Comparison of ENCODE assay signal across 9 cellular contexts in the genomic region with DNA sequence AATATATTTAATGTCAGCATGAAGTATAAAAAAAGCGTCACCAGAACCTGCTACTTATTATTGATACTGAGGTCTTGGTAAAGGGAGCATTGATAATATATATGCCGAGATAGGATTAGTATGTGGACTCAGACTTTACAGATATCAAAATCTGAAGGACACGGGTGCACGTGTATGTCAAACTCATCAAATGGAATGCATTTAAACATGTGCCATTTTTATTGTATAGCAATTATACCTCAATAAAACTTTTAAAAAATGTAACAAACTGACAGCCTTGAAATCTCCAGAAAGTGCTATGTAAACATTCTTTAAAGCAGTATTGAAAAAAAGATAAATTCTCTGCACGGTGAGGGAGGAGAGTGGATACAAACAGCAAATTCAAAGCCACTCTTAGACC.
DNase-seq lines count a peak whose midpoint lies in the region; ATAC-seq and TF ChIP-seq lines count a peak whose summit lies in the region.
"Had no signal": no experiment of that assay in that cellular context is flagged by ENCODE, and none has a peak within 500 bp of the region (broad histone marks: within the 10 kb centered on the region; RNA-seq: fewer than 3 reads in every experiment).

No MANE protein-coding gene starts in this region.

- no peak overlapping the region for H4K8ac ChIP-seq in trophoblast cell (ENCODE audit: low read depth, low read length)

- WGBS in esophagus squamous epithelium, 2 donors = 19 to 20% methylated on average over 5 of the region's 5 CpGs
- WGBS in trophoblast cell (ENCODE audit: extremely low coverage, insufficient coverage, insufficient read length) = no CpG with 5 or more reads among the region's 5 CpGs

- H2AK5ac ChIP-seq in trophoblast cell (ENCODE audit: low read length) = no peak overlapping the region

- no peak for DNase-seq in Panc1 (ENCODE audit: low read depth, low spot score)
- DNase-seq in esophagus squamous epithelium (lab: John Stamatoyannopoulos, UW) = no peak
- no peak for DNase-seq in trophoblast cell
- DNase-seq in left colon = no peak
- no peak for DNase-seq in NAMALWA (ENCODE audit: low spot score)
- DNase-seq: SIG-M5 had no signal

- no peak overlapping the region for H3K14ac ChIP-seq in trophoblast cell (ENCODE audit: low read length)

- H2BK5ac ChIP-seq in trophoblast cell (ENCODE audit: low read depth, low read length, poor library complexity) = no peak overlapping the region

- H3K4me2 ChIP-seq in DOHH2 (ENCODE audit: low read length) = peak overlapping the region; percentile 69
- peak overlapping the region; percentile 63 for H3K4me2 ChIP-seq in trophoblast cell (ENCODE audit: low read length)

- BruUV-seq in Panc1 (replicated peaks; lab: Mats Ljungman, UMichigan) = no TSS peak

- H3K4me1 ChIP-seq in DOHH2 (ENCODE audit: control insufficient read depth, low read length) = peaks cover 14% of the 10 kb centered on the region
- H3K4me1 ChIP-seq in Panc1 (ENCODE audit: control insufficient read depth, insufficient read depth, low read length) = peaks cover 11% of the 10 kb centered on the region; the same call in 1 of the 2 replicates
- H3K4me1 ChIP-seq in esophagus squamous epithelium = peaks cover 4 to 18% (median 5%) of the 10 kb centered on the region in 3 donors
- H3K4me1 ChIP-seq in trophoblast cell (ENCODE audit: control insufficient read depth in 1 of 2, insufficient read depth in 2 of 2, low read length in 2 of 2) = peaks cover 0 to 5% of the 10 kb centered on the region in 2 experiments

- H3K36me3 ChIP-seq in DOHH2 (ENCODE audit: control insufficient read depth, low read length) = peaks cover 8% of the 10 kb centered on the region
- no peaks in the 10 kb centered on the region; the same call in 1 of the 2 replicates for H3K36me3 ChIP-seq in Panc1 (ENCODE audit: control insufficient read depth, insufficient read depth, low read length)
- no peaks in the 10 kb centered on the region for H3K36me3 ChIP-seq in esophagus squamous epithelium
- H3K36me3 ChIP-seq in trophoblast cell (ENCODE audit: control insufficient read depth in 1 of 2, insufficient read depth in 2 of 2, low read length in 2 of 2) = no peaks in the 10 kb centered on the region

- peak overlapping the region; percentile 94 for H3K9ac ChIP-seq in trophoblast cell (ENCODE audit: low read length)

- H4K91ac ChIP-seq in trophoblast cell (ENCODE audit: low read depth, low read length) = no peak overlapping the region

- no peak overlapping the region for H3K18ac ChIP-seq in trophoblast cell (ENCODE audit: low read length)

- ATAC-seq in Panc1 (no peak), left colon (no peak), HG03520 (IDR thresholded peaks at IDR 0.05; ENCODE audit: unreplicated experiment) (no peak), GM19463 (IDR thresholded peaks at IDR 0.05; ENCODE audit: unreplicated experiment) (no peak)

- H3F3A ChIP-seq in DOHH2 (ENCODE audit: control insufficient read depth, insufficient read depth) = peaks cover 6% of the 10 kb centered on the region

- no peak overlapping the region for H3K23ac ChIP-seq in trophoblast cell (ENCODE audit: low read length)

- intact Hi-C loops in Panc1 (cut with micrococcal nuclease; ENCODE audit: unreplicated experiment) = no loop called here
- intact Hi-C loops in esophagus squamous epithelium (cut with DNase I) = no loop called here
- intact Hi-C loops in left colon (cut with DNase I, micrococcal nuclease) = no loop called here

- H3K27ac ChIP-seq in DOHH2 (ENCODE audit: low read depth, low read length) = peak overlapping the region; percentile 93
- peak overlapping the region; percentile 73 for H3K27ac ChIP-seq in Panc1 (ENCODE audit: low read length)
- peak overlapping the region in 2 of 4 donors; percentile 91 to 95 for H3K27ac ChIP-seq in esophagus squamous epithelium
- H3K27ac ChIP-seq in trophoblast cell (ENCODE audit: low read depth, low read length) = no peak overlapping the region

- H2BK120ac ChIP-seq in trophoblast cell (ENCODE audit: insufficient read depth, low read length, poor library complexity) = no peak overlapping the region

- in situ Hi-C loops in Panc1 (cut with HindIII; ENCODE audit: low pct_unique_long_range_greater_than_20kb, low sequenced_read_pairs) = no loop called here

- H3K79me2 ChIP-seq in DOHH2 (ENCODE audit: control insufficient read depth, low read length) = peaks cover 58% of the 10 kb centered on the region
- H3K79me2 ChIP-seq in trophoblast cell (ENCODE audit: control insufficient read depth, insufficient read depth, low read length, poor library complexity) = peaks cover 8% of the 10 kb centered on the region

- H3K4me3 ChIP-seq in DOHH2 (ENCODE audit: low read length) (peak overlapping the region; percentile 93), Panc1 (ENCODE audit: low read depth in 2 of 2, low read length in 2 of 2) (peak overlapping the region; percentile 82), esophagus squamous epithelium (peak overlapping the region; percentile 68 to 95 (median 77)), trophoblast cell (ENCODE audit: low read depth, low read length) (peak overlapping the region; percentile 98)

- TF ChIP-seq CTCF in DOHH2 (IDR thresholded peaks at IDR 0.05; ENCODE audit: low read depth, low read length, poor library complexity, severe bottlenecking) (no peak), Panc1 (IDR thresholded peaks at IDR 0.05) (no peak), esophagus squamous epithelium (IDR thresholded peaks at IDR 0.05) (no peak)

- H3K9me3 ChIP-seq in DOHH2 (ENCODE audit: control insufficient read depth, insufficient read depth, low read length) (no peaks in the 10 kb centered on the region), Panc1 (ENCODE audit: control insufficient read depth, insufficient read depth, low read depth, low read length) (no peaks in the 10 kb centered on the region), esophagus squamous epithelium (no peaks in the 10 kb centered on the region), trophoblast cell (ENCODE audit: insufficient read depth, low read depth, low read length) (no peaks in the 10 kb centered on the region)

- no peaks in the 10 kb centered on the region for H3K9me2 ChIP-seq in DOHH2 (replicated peaks; ENCODE audit: control insufficient read depth, low read length)

- no peaks in the 10 kb centered on the region for H4K20me1 ChIP-seq in DOHH2 (ENCODE audit: control insufficient read depth, insufficient read depth, low read depth, low read length)

- no peak overlapping the region for H2BK12ac ChIP-seq in trophoblast cell (ENCODE audit: low read length)

- no peak for TF ChIP-seq POLR2A in esophagus squamous epithelium (IDR thresholded peaks at IDR 0.05)

- CTCF ChIA-PET in Panc1 (lab: Charles Lee) = no interaction called here

- peak overlapping the region; percentile 65 for H3K4ac ChIP-seq in trophoblast cell (ENCODE audit: low read depth, low read length)

- peaks cover 7% of the 10 kb centered on the region for H3K79me1 ChIP-seq in trophoblast cell (ENCODE audit: low read length)

- H2AFZ ChIP-seq in trophoblast cell (ENCODE audit: insufficient read depth, low read length, poor library complexity) = no peak overlapping the region

- POLR2A ChIA-PET in Panc1 (lab: Charles Lee) = no interaction called here

- H3K27me3 ChIP-seq in DOHH2 (ENCODE audit: control insufficient read depth, low read length) (no peaks in the 10 kb centered on the region), Panc1 (ENCODE audit: control insufficient read depth, insufficient read depth, low read length) (no peaks in the 10 kb centered on the region), esophagus squamous epithelium (no peaks in the 10 kb centered on the region), trophoblast cell (ENCODE audit: insufficient read depth, low read length) (no peaks in the 10 kb centered on the region)

- H4K12ac ChIP-seq in trophoblast cell (ENCODE audit: low read depth, low read length) = no peak overlapping the region
